ENCODE assay signal across 27 cellular contexts in the genomic region with DNA sequence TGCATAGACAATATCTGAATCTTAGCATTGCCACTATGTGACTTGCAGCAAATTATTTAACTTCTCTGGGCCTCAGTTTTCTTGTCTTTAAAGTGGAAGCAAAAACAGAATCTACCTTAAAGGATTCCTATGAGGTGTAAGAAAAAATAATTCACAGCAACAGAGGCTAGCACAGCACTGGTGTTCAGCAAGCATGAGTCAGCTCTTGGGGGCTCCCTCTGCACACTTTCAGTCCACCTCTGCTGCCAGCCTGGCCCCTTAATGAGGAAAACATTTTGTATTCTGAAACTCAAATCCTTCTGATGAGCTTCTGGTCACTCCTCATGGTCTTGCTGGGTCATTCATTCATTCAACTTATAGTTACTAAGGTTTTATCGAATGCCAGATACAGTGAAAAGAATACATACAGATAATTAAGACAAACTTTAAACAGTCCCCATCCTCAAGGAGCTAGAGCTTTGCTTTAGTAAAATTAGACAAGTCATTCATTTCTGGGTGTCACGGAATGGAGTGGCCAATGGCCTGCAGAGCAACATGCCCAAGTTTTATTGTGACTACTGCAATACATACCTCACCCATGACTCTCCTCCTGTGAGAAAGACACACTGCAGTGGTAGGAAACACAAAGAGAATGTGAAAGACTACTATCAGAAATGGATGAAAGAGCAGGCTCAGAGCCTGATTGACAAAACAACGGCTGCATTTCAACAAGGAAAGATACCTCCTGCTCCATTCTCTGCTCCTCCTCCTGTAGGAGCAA. TPM values are rescaled to one million over a fixed set of nuclear protein-coding genes. Genes with fewer than 3 reads are reported as not detected.
DNase-seq lines count a peak whose midpoint lies in the region; ATAC-seq and TF ChIP-seq lines count a peak whose summit lies in the region.
"Had no signal": no experiment of that assay in that cellular context is flagged by ENCODE, and none has a peak within 500 bp of the region (broad histone marks: within the 10 kb centered on the region; RNA-seq: fewer than 3 reads in every experiment).

No MANE protein-coding gene starts in this region.

- H3K79me2 ChIP-seq in parathyroid adenoma, result no peaks in the 10 kb centered on the region

- peaks cover 3% of the 10 kb centered on the region for H3K36me3 Mint-ChIP-seq in central memory CD8-positive, alpha-beta T cell (ENCODE audit: insufficient read depth)
- no peaks in the 10 kb centered on the region for H3K36me3 Mint-ChIP-seq in activated naive CD4-positive, alpha-beta T cell treated with anti-CD3 and anti-CD28 coated beads, Interleukin-2, amount 10 ng/mL, durations not matched to agents 7 days and 5 days
- H3K36me3 Mint-ChIP-seq: activated naive CD8-positive, alpha-beta T cell treated with anti-CD3 and anti-CD28 coated beads, Interleukin-2, amount 10 ng/mL, durations not matched to agents 7 days and 5 days; CD14-positive monocyte; IgD-negative memory B cell; natural killer cell treated with Interleukin-12 subunit alpha and Interleukin-12 subunit beta and Interleukin-15 and Interleukin-18, amount 100 ng/mL, for 72 hours had no signal

- TF ChIP-seq CTCF in parathyroid adenoma (IDR thresholded peaks at IDR 0.05), result no peak

- no peaks in the 10 kb centered on the region for H3K27me3 ChIP-seq in parathyroid adenoma (ENCODE audit: control insufficient read depth, insufficient read depth, low read length)
- H3K27me3 ChIP-seq: ascending aorta, gastrocnemius medialis, upper lobe of right lung had no signal

- DNase-seq in EL (peak; percentile 12), M059J (ENCODE audit: low read depth) (peak; percentile 49), NOMO-1 treated with dmso at 0.1 percent for 144 hours (lab: John Stamatoyannopoulos, UW; ENCODE audit: unreplicated experiment) (no peak)
- DNase-seq in central memory CD8-positive, alpha-beta T cell (ENCODE audit: low spot score in 2 of 2), result no peak
- DNase-seq in activated naive CD4-positive, alpha-beta T cell treated with anti-CD3 and anti-CD28 coated beads, Interleukin-2, amount 10 ng/mL, durations not matched to agents 7 days and 5 days, result no peak
- DNase-seq: activated CD4-positive, alpha-beta T cell treated with anti-CD3 and anti-CD28 coated beads for 36 hours; activated CD8-positive, alpha-beta memory T cell treated with anti-CD3 and anti-CD28 coated beads for 24 hours; activated naive CD8-positive, alpha-beta T cell treated with anti-CD3 and anti-CD28 coated beads, Interleukin-2, amount 10 ng/mL, durations not matched to agents 7 days and 5 days; Calu3; central memory CD4-positive, alpha-beta T cell; dermis blood vessel endothelial cell; DMS79 treated with DMSO at 0.1 percent for 48 hours; gastrocnemius medialis; NCI-H1092 treated with DMSO at 0.1 percent for 48 hours; NCI-H187; NCI-H510A treated with DMSO at 0.1 percent for 48 hours; NK-92 treated with Interleukin-12 subunit alpha and Interleukin-12 subunit beta, amount 100 ng/mL, for 24 hours; SHP77; stimulated activated naive CD4-positive, alpha-beta T cell treated with Interleukin-2 at 50 U/mL for 16 hours; upper lobe of right lung had no signal

- H2AFZ ChIP-seq in parathyroid adenoma, result peak overlapping the region; percentile 35

- no peaks in the 10 kb centered on the region for H3K9me3 ChIP-seq in parathyroid adenoma (ENCODE audit: control insufficient read depth, low read length)
- H3K9me3 ChIP-seq: ascending aorta, gastrocnemius medialis, upper lobe of right lung had no signal

- peaks cover 39% of the 10 kb centered on the region for H3K4me1 Mint-ChIP-seq in central memory CD8-positive, alpha-beta T cell
- H3K4me1 Mint-ChIP-seq in activated naive CD4-positive, alpha-beta T cell treated with anti-CD3 and anti-CD28 coated beads, Interleukin-2, amount 10 ng/mL, durations not matched to agents 7 days and 5 days, result peaks cover 33% of the 10 kb centered on the region

- CTCF ChIA-PET in activated naive CD4-positive, alpha-beta T cell treated with anti-CD3 and anti-CD28 coated beads, Interleukin-2, amount 10 ng/mL, durations not matched to agents 7 days and 5 days (lab: Charles Lee), result interaction anchor here (0.7 to 1.2 kb wide), 2 partner anchors 167 to 207 kb away, joined by 3 read pairs; no protein-coding TSS in a partner anchor

- no peak overlapping the region for H3K4me3 Mint-ChIP-seq in central memory CD8-positive, alpha-beta T cell
- no peak overlapping the region for H3K4me3 Mint-ChIP-seq in activated naive CD4-positive, alpha-beta T cell treated with anti-CD3 and anti-CD28 coated beads, Interleukin-2, amount 10 ng/mL, durations not matched to agents 7 days and 5 days
- H3K4me3 Mint-ChIP-seq: activated CD4-positive, alpha-beta T cell treated with anti-CD3 and anti-CD28 coated beads for 36 hours; activated naive CD8-positive, alpha-beta T cell treated with anti-CD3 and anti-CD28 coated beads, Interleukin-2, amount 10 ng/mL, durations not matched to agents 7 days and 5 days; CD14-positive monocyte; IgD-negative memory B cell; natural killer cell treated with Interleukin-12 subunit alpha and Interleukin-12 subunit beta and Interleukin-15 and Interleukin-18, amount 100 ng/mL, for 72 hours had no signal

- no peaks in the 10 kb centered on the region for H3K9me3 Mint-ChIP-seq in central memory CD8-positive, alpha-beta T cell
- no peaks in the 10 kb centered on the region for H3K9me3 Mint-ChIP-seq in activated naive CD4-positive, alpha-beta T cell treated with anti-CD3 and anti-CD28 coated beads, Interleukin-2, amount 10 ng/mL, durations not matched to agents 7 days and 5 days
- H3K9me3 Mint-ChIP-seq: activated naive CD8-positive, alpha-beta T cell treated with anti-CD3 and anti-CD28 coated beads, Interleukin-2, amount 10 ng/mL, durations not matched to agents 7 days and 5 days; natural killer cell treated with Interleukin-12 subunit alpha and Interleukin-12 subunit beta and Interleukin-15 and Interleukin-18, amount 100 ng/mL, for 72 hours had no signal

- peak overlapping the region; percentile 45 for H3K27ac ChIP-seq in parathyroid adenoma
- H3K27ac ChIP-seq: ascending aorta, gastrocnemius medialis, upper lobe of right lung had no signal

- H3K27ac Mint-ChIP-seq in central memory CD8-positive, alpha-beta T cell (ENCODE audit: low read depth), result peak overlapping the region; percentile 25
- no peak overlapping the region for H3K27ac Mint-ChIP-seq in activated naive CD4-positive, alpha-beta T cell treated with anti-CD3 and anti-CD28 coated beads, Interleukin-2, amount 10 ng/mL, durations not matched to agents 7 days and 5 days
- H3K27ac Mint-ChIP-seq: activated CD4-positive, alpha-beta T cell treated with anti-CD3 and anti-CD28 coated beads for 36 hours; activated naive CD8-positive, alpha-beta T cell treated with anti-CD3 and anti-CD28 coated beads, Interleukin-2, amount 10 ng/mL, durations not matched to agents 7 days and 5 days; CD14-positive monocyte; IgD-negative memory B cell had no signal

- no peak for ATAC-seq in central memory CD8-positive, alpha-beta T cell (replicated peaks; ENCODE audit: extremely low read depth, poor library complexity, severe bottlenecking)
- ATAC-seq in SK-N-SH treated with all-trans-retinoic acid at 6 μM for 48 hours, result no peak; the same call in 2 of the 3 replicates
- ATAC-seq: activated CD4-positive, alpha-beta T cell treated with anti-CD3 and anti-CD28 coated beads for 36 hours; gastrocnemius medialis; natural killer cell treated with Interleukin-12 subunit alpha and Interleukin-12 subunit beta and Interleukin-15 and Interleukin-18, amount 100 ng/mL, for 72 hours; upper lobe of right lung had no signal

- no peaks in the 10 kb centered on the region for H3K36me3 ChIP-seq in parathyroid adenoma (ENCODE audit: control insufficient read depth, insufficient read depth, low read length)
- H3K36me3 ChIP-seq: ascending aorta, gastrocnemius medialis, upper lobe of right lung had no signal

- no peak overlapping the region for H3K9ac ChIP-seq in parathyroid adenoma

- no peaks in the 10 kb centered on the region for H3K27me3 Mint-ChIP-seq in central memory CD8-positive, alpha-beta T cell
- H3K27me3 Mint-ChIP-seq in activated naive CD4-positive, alpha-beta T cell treated with anti-CD3 and anti-CD28 coated beads, Interleukin-2, amount 10 ng/mL, durations not matched to agents 7 days and 5 days, result no peaks in the 10 kb centered on the region
- H3K27me3 Mint-ChIP-seq: activated CD4-positive, alpha-beta T cell treated with anti-CD3 and anti-CD28 coated beads for 36 hours; activated naive CD8-positive, alpha-beta T cell treated with anti-CD3 and anti-CD28 coated beads, Interleukin-2, amount 10 ng/mL, durations not matched to agents 7 days and 5 days; IgD-negative memory B cell; natural killer cell treated with Interleukin-12 subunit alpha and Interleukin-12 subunit beta and Interleukin-15 and Interleukin-18, amount 100 ng/mL, for 72 hours had no signal

- peaks cover 36% of the 10 kb centered on the region for H3K4me1 ChIP-seq in parathyroid adenoma
- H3K4me1 ChIP-seq: ascending aorta, gastrocnemius medialis, upper lobe of right lung had no signal

- H3K4me3 ChIP-seq in parathyroid adenoma (ENCODE audit: low read depth, low read length), result no peak overlapping the region
- H3K4me3 ChIP-seq: ascending aorta, gastrocnemius medialis, lung, upper lobe of right lung had no signal

- no peak overlapping the region for H3K4me2 ChIP-seq in parathyroid adenoma (ENCODE audit: low read length)

TF ChIP-seq in SK-N-SH treated with all-trans-retinoic acid at 6 μM for 48 hours, 23 proteins besides CTCF, POLR2A, EP300 and RAD21 (continues in another document):
- no peak for TF ChIP-seq SNAI2 (CRISPR knock-in tag; IDR thresholded peaks at IDR 0.05)
- no peak for TF ChIP-seq ZNF70 (CRISPR knock-in tag; IDR thresholded peaks at IDR 0.05)
- TF ChIP-seq, protein P1, sequence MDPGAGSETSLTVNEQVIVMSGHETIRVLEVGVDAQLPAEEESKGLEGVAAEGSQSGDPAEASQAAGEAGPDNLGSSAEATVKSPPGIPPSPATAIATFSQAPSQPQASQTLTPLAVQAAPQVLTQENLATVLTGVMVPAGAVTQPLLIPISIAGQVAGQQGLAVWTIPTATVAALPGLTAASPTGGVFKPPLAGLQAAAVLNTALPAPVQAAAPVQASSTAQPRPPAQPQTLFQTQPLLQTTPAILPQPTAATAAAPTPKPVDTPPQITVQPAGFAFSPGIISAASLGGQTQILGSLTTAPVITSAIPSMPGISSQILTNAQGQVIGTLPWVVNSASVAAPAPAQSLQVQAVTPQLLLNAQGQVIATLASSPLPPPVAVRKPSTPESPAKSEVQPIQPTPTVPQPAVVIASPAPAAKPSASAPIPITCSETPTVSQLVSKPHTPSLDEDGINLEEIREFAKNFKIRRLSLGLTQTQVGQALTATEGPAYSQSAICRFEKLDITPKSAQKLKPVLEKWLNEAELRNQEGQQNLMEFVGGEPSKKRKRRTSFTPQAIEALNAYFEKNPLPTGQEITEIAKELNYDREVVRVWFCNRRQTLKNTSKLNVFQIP (CRISPR knock-in tag; IDR thresholded peaks at IDR 0.05; ENCODE audit: borderline replicate concordance, low read depth), result no peak
- no peak for TF ChIP-seq TOX (CRISPR knock-in tag; IDR thresholded peaks at IDR 0.05; ENCODE audit: borderline replicate concordance)
- TF ChIP-seq PPARA (CRISPR knock-in tag; IDR thresholded peaks at IDR 0.05; ENCODE audit: borderline replicate concordance), result no peak
- TF ChIP-seq TCF4 (CRISPR knock-in tag; IDR thresholded peaks at IDR 0.05; ENCODE audit: borderline replicate concordance), result no peak
- no peak for TF ChIP-seq ZNF565 (CRISPR knock-in tag; conservative IDR thresholded peaks at IDR 0.05; ENCODE audit: low read depth)
- no peak for TF ChIP-seq GLIS3 (CRISPR knock-in tag; IDR thresholded peaks at IDR 0.05)

RNA-seq across cellular contexts. Expression of a gene that starts 26.8 kb away (rescaled TPM):
- 0.12 and 0.52 TPM in 2 replicates for total RNA-seq in M059J (2014; rRNA removed; shearing (Covaris generic))

Comparison
In these comparisons a context has a peak if more than half of its experiments do, and no peak if none do; other contexts are left out.
1. DNase-seq: peak in EL (single experiment) and M059J (single experiment); none in central memory CD8-positive, alpha-beta T cell (0 of 2), NOMO-1 treated with dmso at 0.1 percent for 144 hours (single experiment) and activated naive CD4-positive, alpha-beta T cell treated with anti-CD3 and anti-CD28 coated beads, Interleukin-2, amount 10 ng/mL, durations not matched to agents 7 days and 5 days (single experiment).